26 cellular contexts compared by ENCODE assay signal in the genomic region with DNA sequence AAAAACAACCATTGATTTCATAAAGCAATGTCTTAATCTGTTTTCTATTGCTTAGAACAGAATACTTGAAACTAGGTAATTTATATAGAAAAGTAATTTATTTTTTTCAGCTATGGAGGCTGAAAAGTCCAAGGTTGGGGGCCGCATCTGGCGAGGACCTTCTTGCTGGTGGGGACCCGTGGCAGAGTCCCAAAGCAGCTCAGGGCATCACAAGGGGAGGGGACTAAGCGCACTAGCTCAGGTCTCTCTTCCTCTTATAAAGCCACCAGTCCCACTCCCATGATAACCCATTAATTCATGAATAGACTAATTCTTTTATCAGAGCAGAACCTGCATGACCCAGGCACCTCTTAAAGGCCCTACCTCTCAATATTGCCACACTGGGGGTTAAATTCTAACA.
DNase-seq lines count a peak whose midpoint lies in the region; ATAC-seq and TF ChIP-seq lines count a peak whose summit lies in the region.
"Had no signal": no experiment of that assay in that cellular context is flagged by ENCODE, and none has a peak within 500 bp of the region (broad histone marks: within the 10 kb centered on the region; RNA-seq: fewer than 3 reads in every experiment).

No MANE protein-coding gene starts in this region.

- H3K4me1 ChIP-seq in OCI-LY1 (ENCODE audit: insufficient read depth, low read length, severe bottlenecking) (peaks cover 33% of the 10 kb centered on the region), thymus (ENCODE audit: control insufficient read depth, insufficient read depth, low read length) (peaks cover 16% of the 10 kb centered on the region)

- TF ChIP-seq CTCF in OCI-LY1 (IDR thresholded peaks at IDR 0.05; ENCODE audit: low read length) = no peak

- intact Hi-C loops in Right ventricle myocardium inferior (cut with DNase I) = no loop called here

- H3K27ac ChIP-seq in OCI-LY1 (ENCODE audit: low read depth, low read length, poor library complexity, severe bottlenecking) = peak overlapping the region; percentile 62
- peak overlapping the region; percentile 40 for H3K27ac ChIP-seq in thymus (ENCODE audit: low read depth)
- H3K27ac ChIP-seq: HL-60, thoracic aorta, uterus, WERI-Rb-1 had no signal

- H3K27me3 ChIP-seq in OCI-LY1 (ENCODE audit: insufficient read depth, low read length) = no peaks in the 10 kb centered on the region
- H3K27me3 ChIP-seq in thymus (ENCODE audit: control insufficient read depth, insufficient read depth) = no peaks in the 10 kb centered on the region
- H3K27me3 ChIP-seq: uterus had no signal

- H3K27me3 Mint-ChIP-seq in activated naive CD4-positive, alpha-beta T cell treated with anti-CD3 and anti-CD28 coated beads, Interleukin-2, amount 50 U/mL, for 24 hours = no peaks in the 10 kb centered on the region
- no peaks in the 10 kb centered on the region for H3K27me3 Mint-ChIP-seq in memory B cell
- H3K27me3 Mint-ChIP-seq: activated CD4-positive, alpha-beta T cell treated with anti-CD3 and anti-CD28 coated beads, Interleukin-2, amount 10 ng/mL, durations not matched to agents 7 days and 5 days; stimulated activated naive CD8-positive, alpha-beta T cell treated with anti-CD3 and anti-CD28 coated beads, Interleukin-15, amount 100 ng/mL, for 72 hours had no signal

- no peaks in the 10 kb centered on the region for H3K9me3 ChIP-seq in OCI-LY1 (ENCODE audit: low read length)
- no peaks in the 10 kb centered on the region for H3K9me3 ChIP-seq in thymus (ENCODE audit: control insufficient read depth)
- H3K9me3 ChIP-seq: HAP-1, thoracic aorta, uterus had no signal

- H3K36me3 ChIP-seq in OCI-LY1 (ENCODE audit: insufficient read depth, low read length) (no peaks in the 10 kb centered on the region), thymus (ENCODE audit: control insufficient read depth, insufficient read depth) (no peaks in the 10 kb centered on the region)
- H3K36me3 ChIP-seq: HAP-1, thoracic aorta, uterus, WERI-Rb-1 had no signal

- no peaks in the 10 kb centered on the region for H3K79me2 ChIP-seq in OCI-LY1 (ENCODE audit: insufficient read depth, low read length)

- ATAC-seq in memory B cell (ENCODE audit: low read depth) (no peak), Right ventricle myocardium inferior (no peak), GM18502 (IDR thresholded peaks at IDR 0.05; ENCODE audit: poor library complexity, unreplicated experiment) (no peak)
- ATAC-seq: left lobe of liver; right cardiac atrium; stimulated activated naive CD8-positive, alpha-beta T cell treated with anti-CD3 and anti-CD28 coated beads, Interleukin-15, amount 100 ng/mL, for 72 hours had no signal

- no peaks in the 10 kb centered on the region for H3K9me3 Mint-ChIP-seq in activated naive CD4-positive, alpha-beta T cell treated with anti-CD3 and anti-CD28 coated beads, Interleukin-2, amount 50 U/mL, for 24 hours
- H3K9me3 Mint-ChIP-seq in memory B cell = no peaks in the 10 kb centered on the region
- H3K9me3 Mint-ChIP-seq: stimulated activated naive CD8-positive, alpha-beta T cell treated with anti-CD3 and anti-CD28 coated beads, Interleukin-15, amount 100 ng/mL, for 72 hours had no signal

- peak overlapping the region; percentile 72 for H3K27ac Mint-ChIP-seq in activated naive CD4-positive, alpha-beta T cell treated with anti-CD3 and anti-CD28 coated beads, Interleukin-2, amount 50 U/mL, for 24 hours
- H3K27ac Mint-ChIP-seq in memory B cell = peak overlapping the region; percentile 5

- no peaks in the 10 kb centered on the region for H3F3A ChIP-seq in OCI-LY1 (ENCODE audit: insufficient read depth, low read length)

- H4K20me1 ChIP-seq in OCI-LY1 (ENCODE audit: insufficient read depth, low read length) = no peaks in the 10 kb centered on the region

- peaks cover 32% of the 10 kb centered on the region for H3K4me1 Mint-ChIP-seq in activated naive CD4-positive, alpha-beta T cell treated with anti-CD3 and anti-CD28 coated beads, Interleukin-2, amount 50 U/mL, for 24 hours
- peaks cover 31% of the 10 kb centered on the region for H3K4me1 Mint-ChIP-seq in memory B cell

- WGBS in thymus = over 99% methylated on average over 4 of the region's 4 CpGs

- H3K9ac ChIP-seq in OCI-LY1 (ENCODE audit: low read length) = no peak overlapping the region

- H3K4me2 ChIP-seq in OCI-LY1 (ENCODE audit: low read length) = 0 out of 2 replicates have a peak overlapping the region, but pooled peaks have one; percentile 2

- H3K36me3 Mint-ChIP-seq in activated naive CD4-positive, alpha-beta T cell treated with anti-CD3 and anti-CD28 coated beads, Interleukin-2, amount 50 U/mL, for 24 hours = no peaks in the 10 kb centered on the region
- H3K36me3 Mint-ChIP-seq in memory B cell = peaks cover 2% of the 10 kb centered on the region

- H3K4me3 ChIP-seq in OCI-LY1 (ENCODE audit: low read depth, low read length, poor library complexity, severe bottlenecking) (no peak overlapping the region), thymus (ENCODE audit: low read length) (no peak overlapping the region)
- H3K4me3 ChIP-seq: HAP-1, thoracic aorta, uterus had no signal

- no peak for DNase-seq in activated naive CD4-positive, alpha-beta T cell treated with anti-CD3 and anti-CD28 coated beads, Interleukin-2, amount 50 U/mL, for 16 hours
- no peak for DNase-seq in memory B cell (ENCODE audit: low spot score in 2 of 2)
- no peak for DNase-seq in Right ventricle myocardium inferior (ENCODE audit: missing footprints)
- DNase-seq in midbrain (lab: John Stamatoyannopoulos, UW) = no peak
- DNase-seq: activated CD4-positive, alpha-beta T cell treated with anti-CD3 and anti-CD28 coated beads, Interleukin-2, amount 10 ng/mL, durations not matched to agents 7 days and 5 days; activated naive CD4-positive, alpha-beta T cell treated with Interleukin-2 at 50 U/mL for 16 hours; GF-D8; KG1; NCI-H1417; NCI-H2029 treated with DMSO at 0.1 percent for 48 hours; NCI-H526; NK-92 treated with Interleukin-12 subunit alpha and Interleukin-12 subunit beta, amount 100 ng/mL, for 24 hours; SIG-M5; stimulated activated CD8-positive, alpha-beta memory T cell treated with anti-CD3 and anti-CD28 coated beads, Interleukin-4, amount 100 ng/mL, for 48 hours; stimulated activated naive CD8-positive, alpha-beta T cell treated with anti-CD3 and anti-CD28 coated beads, Interleukin-15, amount 100 ng/mL, for 72 hours; uterus; WERI-Rb-1 had no signal

- H3K4me3 Mint-ChIP-seq in activated naive CD4-positive, alpha-beta T cell treated with anti-CD3 and anti-CD28 coated beads, Interleukin-2, amount 50 U/mL, for 24 hours = no peak overlapping the region
- no peak overlapping the region for H3K4me3 Mint-ChIP-seq in memory B cell
- H3K4me3 Mint-ChIP-seq: activated CD4-positive, alpha-beta T cell treated with anti-CD3 and anti-CD28 coated beads, Interleukin-2, amount 10 ng/mL, durations not matched to agents 7 days and 5 days; stimulated activated naive CD8-positive, alpha-beta T cell treated with anti-CD3 and anti-CD28 coated beads, Interleukin-15, amount 100 ng/mL, for 72 hours had no signal

- no peak overlapping the region for H2AFZ ChIP-seq in OCI-LY1 (ENCODE audit: low read length)

- H3K9me2 ChIP-seq in OCI-LY1 (ENCODE audit: low read depth, low read length) = no peaks in the 10 kb centered on the region
